ENCODE assay signal across 36 cellular contexts in genomic region chr6:30355281-30355680, GRCh38.
"Had no signal": no experiment of that assay in that cellular context is flagged by ENCODE, and none has a peak within 500 bp of the region (broad histone marks: within the 10 kb centered on the region; RNA-seq: fewer than 3 reads in every experiment).

No MANE protein-coding gene starts in this region.

- H3K36me3 Mint-ChIP-seq: activated CD8-positive, alpha-beta memory T cell treated with anti-CD3 and anti-CD28 coated beads, Interleukin-2, amount 10 ng/mL, durations not matched to agents 7 days and 5 days; activated naive CD4-positive, alpha-beta T cell treated with anti-CD3 and anti-CD28 coated beads, Interleukin-2, amount 50 U/mL, for 72 hours; activated naive CD8-positive, alpha-beta T cell treated with anti-CD3 and anti-CD28 coated beads for 36 hours; brain had no signal

- H3K36me3 ChIP-seq: adrenal gland, cardiac muscle cell had no signal

- H3K4me3 ChIP-seq: adrenal gland, cardiac muscle cell had no signal

- H3K9me3 Mint-ChIP-seq: activated CD4-positive, alpha-beta memory T cell treated with anti-CD3 and anti-CD28 coated beads, Interleukin-2, amount 10 ng/mL, durations not matched to agents 7 days and 5 days; activated CD4-positive, alpha-beta T cell treated with anti-CD3 and anti-CD28 coated beads, Interleukin-2, amount 10 ng/mL, durations not matched to agents 7 days and 5 days; activated naive CD4-positive, alpha-beta T cell treated with anti-CD3 and anti-CD28 coated beads for 36 hours; activated naive CD4-positive, alpha-beta T cell treated with anti-CD3 and anti-CD28 coated beads, Interleukin-2, amount 50 U/mL, for 72 hours; activated naive CD8-positive, alpha-beta T cell treated with anti-CD3 and anti-CD28 coated beads for 36 hours; activated T-cell treated with anti-CD3 and anti-CD28 coated beads, Interleukin-2, amount 50 U/mL, for 4 hours; activated T-cell treated with anti-CD3 and anti-CD28 coated beads, Interleukin-2, amount 50 U/mL, for 72 hours; activated T-helper 1 cell treated with anti-CD3 and anti-CD28 coated beads, Interleukin-12 subunit alpha, Interleukin-12 subunit beta, Interleukin-2, Interleukin-4 antibody, amounts not matched to agents 30 ng/mL and 10 ng/mL and 1 ng/mL, durations not matched to agents 14 hours and 24 hours and 36 hours; activated T-helper 17 cell treated with anti-CD3 and anti-CD28 coated beads, Interleukin-2, amount 50 U/mL, for 72 hours; brain; central memory CD8-positive, alpha-beta T cell; T-helper 1 cell treated with Interleukin-12 subunit alpha and Interleukin-12 subunit beta and Interleukin-4 antibody, amounts not matched to agents 30 μg/mL and 1 μg/mL, for 36 hours; T-helper 2 cell treated with Interferon-gamma antibody and Interleukin-4, amounts not matched to agents 5 μg/mL and 100 μg/mL, for 36 hours had no signal

- H3K4me3 Mint-ChIP-seq: activated CD4-positive, alpha-beta memory T cell treated with anti-CD3 and anti-CD28 coated beads, Interleukin-2, amount 10 ng/mL, durations not matched to agents 7 days and 5 days; activated CD4-positive, alpha-beta T cell treated with anti-CD3 and anti-CD28 coated beads for 36 hours; activated CD4-positive, alpha-beta T cell treated with anti-CD3 and anti-CD28 coated beads, Interleukin-2, amount 10 ng/mL, durations not matched to agents 7 days and 5 days; activated CD8-positive, alpha-beta memory T cell treated with anti-CD3 and anti-CD28 coated beads, Interleukin-2, amount 10 ng/mL, durations not matched to agents 7 days and 5 days; activated CD8-positive, alpha-beta T cell treated with anti-CD3 and anti-CD28 coated beads, Interleukin-2, amount 10 ng/mL, durations not matched to agents 7 days and 5 days; activated naive CD4-positive, alpha-beta T cell treated with anti-CD3 and anti-CD28 coated beads for 36 hours; activated naive CD8-positive, alpha-beta T cell treated with anti-CD3 and anti-CD28 coated beads for 36 hours; activated T-cell treated with anti-CD3 and anti-CD28 coated beads, Interleukin-2, amount 50 U/mL, for 4 hours; activated T-cell treated with anti-CD3 and anti-CD28 coated beads, Interleukin-2, amount 50 U/mL, for 72 hours; activated T-helper 1 cell treated with anti-CD3 and anti-CD28 coated beads, Interleukin-12 subunit alpha, Interleukin-12 subunit beta, Interleukin-2, Interleukin-4 antibody, amounts not matched to agents 30 ng/mL and 10 ng/mL and 1 ng/mL, durations not matched to agents 14 hours and 24 hours and 36 hours; activated T-helper 17 cell treated with anti-CD3 and anti-CD28 coated beads, Interleukin-2, amount 50 U/mL, for 72 hours; brain; central memory CD8-positive, alpha-beta T cell; T-helper 1 cell treated with Interleukin-12 subunit alpha and Interleukin-12 subunit beta and Interleukin-4 antibody, amounts not matched to agents 30 μg/mL and 1 μg/mL, for 36 hours; T-helper 2 cell treated with Interferon-gamma antibody and Interleukin-4, amounts not matched to agents 5 μg/mL and 100 μg/mL, for 36 hours had no signal

- H3K27ac ChIP-seq: adrenal gland, cardiac muscle cell, VCaP had no signal

- H3K9me3 ChIP-seq: adrenal gland had no signal

- DNase-seq: activated CD4-positive, alpha-beta memory T cell treated with anti-CD3 and anti-CD28 coated beads, Interleukin-2, amount 10 ng/mL, durations not matched to agents 7 days and 5 days; activated CD4-positive, alpha-beta T cell treated with anti-CD3 and anti-CD28 coated beads for 1 hour; activated CD4-positive, alpha-beta T cell treated with anti-CD3 and anti-CD28 coated beads for 36 hours; activated CD4-positive, alpha-beta T cell treated with anti-CD3 and anti-CD28 coated beads for 48 hours; activated CD4-positive, alpha-beta T cell treated with anti-CD3 and anti-CD28 coated beads, Interleukin-2, amount 10 ng/mL, durations not matched to agents 7 days and 5 days; activated CD4-positive, alpha-beta T cell treated with anti-CD3 and anti-CD28 coated beads, Interleukin-2, amount 50 U/mL, for 48 hours; activated CD4-positive, CD25-positive, alpha-beta regulatory T cell; activated CD8-positive, alpha-beta memory T cell treated with anti-CD3 and anti-CD28 coated beads for 24 hours; activated CD8-positive, alpha-beta memory T cell treated with anti-CD3 and anti-CD28 coated beads, Interleukin-2, amount 10 ng/mL, durations not matched to agents 7 days and 5 days; activated CD8-positive, alpha-beta memory T cell treated with anti-CD3 and anti-CD28 coated beads, Interleukin-2, amount 50 U/mL, for 48 hours; activated CD8-positive, alpha-beta T cell treated with anti-CD3 and anti-CD28 coated beads, Interleukin-2, amount 10 ng/mL, durations not matched to agents 7 days and 5 days; activated effector memory CD4-positive, alpha-beta T cell treated with anti-CD3 and anti-CD28 coated beads, Interleukin-2, amount 50 U/mL, for 16 hours; activated gamma-delta T cell treated with Interleukin-2 at 50 U/mL for 16 hours; activated naive CD4-positive, alpha-beta T cell; activated naive CD4-positive, alpha-beta T cell treated with anti-CD3 and anti-CD28 coated beads for 36 hours; activated naive CD4-positive, alpha-beta T cell treated with anti-CD3 and anti-CD28 coated beads, Interleukin-2, amount 50 U/mL, for 16 hours; activated naive CD8-positive, alpha-beta T cell treated with anti-CD3 and anti-CD28 coated beads for 36 hours; activated T-cell treated with anti-CD3 and anti-CD28 coated beads, Interleukin-2, amount 50 U/mL, for 4 hours; activated T-cell treated with anti-CD3 and anti-CD28 coated beads, Interleukin-2, amount 50 U/mL, for 72 hours; adrenal gland; amniotic stem cell; aorta; cerebellar nuclear complex; T-helper 1 cell; T-helper 2 cell; T-helper 9 cell had no signal

- ATAC-seq: activated CD4-positive, alpha-beta T cell treated with anti-CD3 and anti-CD28 coated beads for 36 hours; activated CD4-positive, CD25-positive, alpha-beta regulatory T cell treated with anti-CD3 and anti-CD28 coated beads, Interleukin-2, amount 50 U/mL, for 24 hours; activated CD8-positive, alpha-beta memory T cell treated with anti-CD3 and anti-CD28 coated beads, Interleukin-2, amount 10 ng/mL, durations not matched to agents 7 days and 5 days; activated CD8-positive, alpha-beta T cell treated with anti-CD3 and anti-CD28 coated beads, Interleukin-2, amount 10 ng/mL, durations not matched to agents 7 days and 5 days; activated naive CD4-positive, alpha-beta T cell treated with anti-CD3 and anti-CD28 coated beads, Interleukin-2, amount 50 U/mL, for 72 hours; activated T-cell treated with anti-CD3 and anti-CD28 coated beads, Interleukin-2, amount 50 U/mL, for 4 hours; activated T-cell treated with anti-CD3 and anti-CD28 coated beads, Interleukin-2, amount 50 U/mL, for 72 hours; activated T-helper 17 cell treated with anti-CD3 and anti-CD28 coated beads, Interleukin-2, amount 50 U/mL, for 72 hours had no signal

- H3K27ac Mint-ChIP-seq: activated CD4-positive, alpha-beta memory T cell treated with anti-CD3 and anti-CD28 coated beads, Interleukin-2, amount 10 ng/mL, durations not matched to agents 7 days and 5 days; activated CD4-positive, alpha-beta T cell treated with anti-CD3 and anti-CD28 coated beads for 36 hours; activated CD4-positive, alpha-beta T cell treated with anti-CD3 and anti-CD28 coated beads, Interleukin-2, amount 10 ng/mL, durations not matched to agents 7 days and 5 days; activated CD8-positive, alpha-beta memory T cell treated with anti-CD3 and anti-CD28 coated beads, Interleukin-2, amount 10 ng/mL, durations not matched to agents 7 days and 5 days; activated CD8-positive, alpha-beta T cell treated with anti-CD3 and anti-CD28 coated beads, Interleukin-2, amount 10 ng/mL, durations not matched to agents 7 days and 5 days; activated naive CD4-positive, alpha-beta T cell treated with anti-CD3 and anti-CD28 coated beads for 36 hours; activated naive CD4-positive, alpha-beta T cell treated with anti-CD3 and anti-CD28 coated beads, Interleukin-2, amount 50 U/mL, for 72 hours; activated naive CD8-positive, alpha-beta T cell treated with anti-CD3 and anti-CD28 coated beads for 36 hours; activated T-cell treated with anti-CD3 and anti-CD28 coated beads, Interleukin-2, amount 50 U/mL, for 72 hours; activated T-helper 1 cell treated with anti-CD3 and anti-CD28 coated beads, Interleukin-12 subunit alpha, Interleukin-12 subunit beta, Interleukin-2, Interleukin-4 antibody, amounts not matched to agents 30 ng/mL and 10 ng/mL and 1 ng/mL, durations not matched to agents 14 hours and 24 hours and 36 hours; activated T-helper 17 cell treated with anti-CD3 and anti-CD28 coated beads, Interleukin-2, amount 50 U/mL, for 72 hours; brain; T-helper 1 cell treated with Interleukin-12 subunit alpha and Interleukin-12 subunit beta and Interleukin-4 antibody, amounts not matched to agents 30 μg/mL and 1 μg/mL, for 36 hours; T-helper 2 cell treated with Interferon-gamma antibody and Interleukin-4, amounts not matched to agents 5 μg/mL and 100 μg/mL, for 36 hours had no signal
